8 cellular contexts compared by ENCODE assay signal in genomic region chr17:59366040-59366757, GRCh38. TPM values are rescaled to one million over a fixed set of nuclear protein-coding genes. Genes with fewer than 3 reads are reported as not detected.
DNase-seq lines count a peak whose midpoint lies in the region; ATAC-seq and TF ChIP-seq lines count a peak whose summit lies in the region.

No MANE protein-coding gene starts in this region.

- no peak overlapping the region for H2AFZ ChIP-seq in ACC112 (ENCODE audit: low read length, unreplicated experiment)

- no peaks in the 10 kb centered on the region for H3K9me3 ChIP-seq in ascending aorta
- no peaks in the 10 kb centered on the region for H3K9me3 ChIP-seq in lower lobe of right lung
- no peaks in the 10 kb centered on the region for H3K9me3 ChIP-seq in upper lobe of right lung

- TF ChIP-seq CTCF in LNCaP clone FGC (IDR thresholded peaks at IDR 0.05; ENCODE audit: control insufficient read depth, extremely low read depth, insufficient read depth) (no peak), ascending aorta (IDR thresholded peaks at IDR 0.05) (peak in 1 of 3 experiments; percentile 28), lower lobe of right lung (IDR thresholded peaks at IDR 0.05) (no peak), upper lobe of right lung (IDR thresholded peaks at IDR 0.05) (no peak)

- H3K4me3 ChIP-seq in ACC112 (ENCODE audit: low read depth, low read length) (no peak overlapping the region), LNCaP clone FGC (ENCODE audit: low read depth, low read length) (peak overlapping the region; percentile 32), ascending aorta (peak overlapping the region in 1 of 2 donors; percentile 2), lower lobe of right lung (no peak overlapping the region), upper lobe of right lung (no peak overlapping the region)

- ATAC-seq in lower lobe of right lung: peak in 1 of 2 donors; percentile 23
- ATAC-seq in upper lobe of right lung: peak; percentile 23
- ATAC-seq in GM18505 (IDR thresholded peaks at IDR 0.05; ENCODE audit: unreplicated experiment): no peak
- ATAC-seq in HG03039 (IDR thresholded peaks at IDR 0.05; ENCODE audit: unreplicated experiment): no peak

- peaks cover 74% of the 10 kb centered on the region for H3K4me1 ChIP-seq in ACC112 (ENCODE audit: control insufficient read depth, insufficient read depth, low read length, unreplicated experiment)
- peaks cover 66 to 95% of the 10 kb centered on the region in 2 donors for H3K4me1 ChIP-seq in ascending aorta
- H3K4me1 ChIP-seq in lower lobe of right lung: peaks cover 93% of the 10 kb centered on the region
- H3K4me1 ChIP-seq in upper lobe of right lung: peaks cover 83% of the 10 kb centered on the region

- DNase-seq in LNCaP clone FGC (ENCODE audit: low read depth): no peak
- no peak for DNase-seq in ascending aorta (ENCODE audit: low spot score in 2 of 2)
- DNase-seq in lower lobe of right lung: no peak
- DNase-seq in upper lobe of right lung: no peak
- DNase-seq in activated CD4-positive, alpha-beta T cell treated with anti-CD3 and anti-CD28 coated beads, Interleukin-2, amount 50 U/mL, for 48 hours: no peak

- intact Hi-C loops in ascending aorta (cut with DNase I) (loop anchor here (2.0 to 5.0 kb wide), 2 partner anchors 35 to 61 kb away; partner anchors contain the start of gene YPEL2), lower lobe of right lung (cut with DNase I) (no loop called here), upper lobe of right lung (cut with DNase I) (no loop called here)

- TF ChIP-seq POLR2A in GM18505 (IDR thresholded peaks at IDR 0.05; ENCODE audit: borderline replicate concordance, extremely low read depth, insufficient read depth, insufficient read length): no peak

- H3K36me3 ChIP-seq in ACC112 (ENCODE audit: insufficient read depth, low read length): no peaks in the 10 kb centered on the region
- peaks cover 0 to 3% of the 10 kb centered on the region in 2 donors for H3K36me3 ChIP-seq in ascending aorta
- no peaks in the 10 kb centered on the region for H3K36me3 ChIP-seq in lower lobe of right lung
- no peaks in the 10 kb centered on the region for H3K36me3 ChIP-seq in upper lobe of right lung

- H3K27ac ChIP-seq in ACC112 (ENCODE audit: low read depth, low read length): peak overlapping the region; percentile 46; the same call in 1 of the 2 replicates
- H3K27ac ChIP-seq in ascending aorta: peak overlapping the region; percentile 94 to 95
- H3K27ac ChIP-seq in lower lobe of right lung: peak overlapping the region; percentile 80
- peak overlapping the region; percentile 67 for H3K27ac ChIP-seq in upper lobe of right lung

- peaks cover 13% of the 10 kb centered on the region for H3K79me2 ChIP-seq in ACC112 (ENCODE audit: control insufficient read depth, insufficient read depth, low read length, unreplicated experiment)

- no peaks in the 10 kb centered on the region for H3K27me3 ChIP-seq in ACC112 (ENCODE audit: insufficient read depth, low read length)
- no peaks in the 10 kb centered on the region for H3K27me3 ChIP-seq in ascending aorta
- H3K27me3 ChIP-seq in lower lobe of right lung (ENCODE audit: low read depth): no peaks in the 10 kb centered on the region
- no peaks in the 10 kb centered on the region for H3K27me3 ChIP-seq in upper lobe of right lung

RNA-seq across cellular contexts. Expression of gene YPEL2, which starts 34.7 kb away (rescaled TPM):
- total RNA-seq in ascending aorta (10.5 TPM), lower lobe of right lung (22.9 TPM), upper lobe of right lung (19.6 TPM)
